23 cellular contexts compared by ENCODE assay signal in genomic region chr18:24326211-24326610, GRCh38.
"Had no signal": no experiment of that assay in that cellular context is flagged by ENCODE, and none has a peak within 500 bp of the region (broad histone marks: within the 10 kb centered on the region; RNA-seq: fewer than 3 reads in every experiment).

No MANE protein-coding gene starts in this region.

- H3K4me1 Mint-ChIP-seq: stimulated activated memory B cell treated with anti-CD40 and anti-IgM and Interleukin-4, amounts not matched to agents 10 μg/mL and 1 μg/mL and 100 μg/mL, for 72 hours; stimulated activated naive CD8-positive, alpha-beta T cell treated with anti-CD3 and anti-CD28 coated beads, Interleukin-15, amount 100 ng/mL, for 72 hours had no signal

- H3K4me3 Mint-ChIP-seq: naive B cell; nephron; stimulated activated memory B cell treated with anti-CD40 and anti-IgM and Interleukin-4, amounts not matched to agents 10 μg/mL and 1 μg/mL and 100 μg/mL, for 72 hours; stimulated activated naive CD8-positive, alpha-beta T cell treated with anti-CD3 and anti-CD28 coated beads, Interleukin-15, amount 100 ng/mL, for 72 hours had no signal

- H3K4me3 ChIP-seq: coronary artery, dorsolateral prefrontal cortex, left lung, lung, pancreas, right lobe of liver, spleen, testis, tibial nerve had no signal

- H3K27ac Mint-ChIP-seq: naive B cell; nephron; progenitor cell of endocrine pancreas; stimulated activated memory B cell treated with anti-CD40 and anti-IgM and Interleukin-4, amounts not matched to agents 10 μg/mL and 1 μg/mL and 100 μg/mL, for 72 hours; stimulated activated naive CD8-positive, alpha-beta T cell treated with anti-CD3 and anti-CD28 coated beads, Interleukin-15, amount 100 ng/mL, for 72 hours had no signal

- ATAC-seq: left lung; pancreas; right lobe of liver; stimulated activated memory B cell treated with anti-CD40 and anti-IgM and Interleukin-4, amounts not matched to agents 10 μg/mL and 1 μg/mL and 100 μg/mL, for 72 hours; stimulated activated naive CD8-positive, alpha-beta T cell treated with anti-CD3 and anti-CD28 coated beads, Interleukin-15, amount 100 ng/mL, for 72 hours had no signal

- H3K27ac ChIP-seq: coronary artery, dorsolateral prefrontal cortex, left lung, pancreas, right lobe of liver, spleen, testis, tibial nerve had no signal

- H3K4me1 ChIP-seq: left lung, pancreas, right lobe of liver, spleen, testis had no signal

- H3K36me3 Mint-ChIP-seq: naive B cell; stimulated activated memory B cell treated with anti-CD40 and anti-IgM and Interleukin-4, amounts not matched to agents 10 μg/mL and 1 μg/mL and 100 μg/mL, for 72 hours had no signal

- H3K27me3 ChIP-seq: dorsolateral prefrontal cortex, left lung, pancreas, right lobe of liver, spleen, testis, tibial nerve had no signal

- DNase-seq: dorsolateral prefrontal cortex; effector CD8-positive, alpha-beta T cell; islet precursor cell; left lung; mesenchymal stem cell; midbrain; naive B cell; occipital lobe; pancreas; right lobe of liver; spleen; stimulated activated CD4-positive, alpha-beta T cell treated with anti-CD3 and anti-CD28 coated beads, Interleukin-15, amount 100 ng/mL, for 24 hours; stimulated activated CD4-positive, alpha-beta T cell treated with anti-CD3 and anti-CD28 coated beads, Interleukin-1b, Interleukin-23, amount 100 ng/mL, for 48 hours; stimulated activated CD4-positive, alpha-beta T cell treated with anti-CD3 and anti-CD28 coated beads, Interleukin-4, amount 100 ng/mL, for 24 hours; stimulated activated naive CD8-positive, alpha-beta T cell treated with anti-CD3 and anti-CD28 coated beads, Interleukin-15, amount 100 ng/mL, for 72 hours; testis had no signal

- FAIRE-seq: frontal cortex, pancreas had no signal

- H3K9me3 ChIP-seq: left lung, pancreas, right lobe of liver, spleen, testis, tibial nerve had no signal

- H3K27me3 Mint-ChIP-seq: naive B cell; progenitor cell of endocrine pancreas; stimulated activated memory B cell treated with anti-CD40 and anti-IgM and Interleukin-4, amounts not matched to agents 10 μg/mL and 1 μg/mL and 100 μg/mL, for 72 hours; stimulated activated naive CD8-positive, alpha-beta T cell treated with anti-CD3 and anti-CD28 coated beads, Interleukin-15, amount 100 ng/mL, for 72 hours had no signal

- H3K36me3 ChIP-seq: left lung, pancreas, right lobe of liver, spleen, tibial nerve had no signal
